3 cellular contexts compared by ENCODE assay signal in the genomic region with DNA sequence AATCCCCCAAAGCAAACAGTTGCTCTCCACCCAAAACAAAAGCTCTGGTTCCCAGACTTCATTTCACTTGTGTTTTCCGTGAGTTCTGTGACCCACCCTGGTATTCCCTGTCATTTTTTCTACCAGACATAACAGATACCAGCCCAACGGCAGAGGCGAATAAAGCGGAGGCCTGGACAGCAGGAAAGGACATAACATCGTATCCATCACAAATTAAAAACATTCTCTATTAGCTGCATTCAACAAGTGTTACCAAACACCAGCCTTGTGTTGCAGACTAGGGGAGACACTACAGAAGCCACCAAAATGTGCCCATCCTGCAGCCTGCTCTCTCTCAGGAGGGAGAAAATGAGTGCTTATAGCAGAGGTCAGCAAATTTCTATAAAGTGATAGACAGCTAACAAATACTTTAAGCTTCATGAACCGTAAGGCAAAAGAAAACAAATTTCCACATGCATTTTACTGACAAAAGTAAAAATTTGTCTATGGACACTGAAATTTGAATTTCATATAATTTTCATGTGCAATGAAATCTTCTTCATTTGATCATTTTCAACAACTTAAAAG.
TF ChIP-seq lines count a peak whose summit lies in the region.

No MANE protein-coding gene starts in this region.

TF ChIP-seq in A549, 52 proteins besides CTCF, POLR2A, EP300 and RAD21:
- peak; percentile 28 for TF ChIP-seq MAFK (IDR thresholded peaks at IDR 0.05; ENCODE audit: partially characterized antibody)
- TF ChIP-seq, protein P1, sequence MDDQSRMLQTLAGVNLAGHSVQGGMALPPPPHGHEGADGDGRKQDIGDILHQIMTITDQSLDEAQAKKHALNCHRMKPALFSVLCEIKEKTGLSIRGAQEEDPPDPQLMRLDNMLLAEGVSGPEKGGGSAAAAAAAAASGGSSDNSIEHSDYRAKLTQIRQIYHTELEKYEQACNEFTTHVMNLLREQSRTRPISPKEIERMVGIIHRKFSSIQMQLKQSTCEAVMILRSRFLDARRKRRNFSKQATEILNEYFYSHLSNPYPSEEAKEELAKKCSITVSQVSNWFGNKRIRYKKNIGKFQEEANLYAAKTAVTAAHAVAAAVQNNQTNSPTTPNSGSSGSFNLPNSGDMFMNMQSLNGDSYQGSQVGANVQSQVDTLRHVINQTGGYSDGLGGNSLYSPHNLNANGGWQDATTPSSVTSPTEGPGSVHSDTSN (IDR thresholded peaks at IDR 0.05): no peak

TF ChIP-seq in K562, 482 proteins besides CTCF, POLR2A, EP300 and RAD21:
- TF ChIP-seq ZNF316 (IDR thresholded peaks at IDR 0.05) (peak; percentile 37; the same call in 1 of the 2 replicates), PCBP1 (IDR thresholded peaks at IDR 0.05; ENCODE audit: low read depth, low read length, poor library complexity, severe bottlenecking) (no peak), POLR2B (IDR thresholded peaks at IDR 0.05; ENCODE audit: low read depth, partially characterized antibody) (no peak)
- TF ChIP-seq, protein P2, sequence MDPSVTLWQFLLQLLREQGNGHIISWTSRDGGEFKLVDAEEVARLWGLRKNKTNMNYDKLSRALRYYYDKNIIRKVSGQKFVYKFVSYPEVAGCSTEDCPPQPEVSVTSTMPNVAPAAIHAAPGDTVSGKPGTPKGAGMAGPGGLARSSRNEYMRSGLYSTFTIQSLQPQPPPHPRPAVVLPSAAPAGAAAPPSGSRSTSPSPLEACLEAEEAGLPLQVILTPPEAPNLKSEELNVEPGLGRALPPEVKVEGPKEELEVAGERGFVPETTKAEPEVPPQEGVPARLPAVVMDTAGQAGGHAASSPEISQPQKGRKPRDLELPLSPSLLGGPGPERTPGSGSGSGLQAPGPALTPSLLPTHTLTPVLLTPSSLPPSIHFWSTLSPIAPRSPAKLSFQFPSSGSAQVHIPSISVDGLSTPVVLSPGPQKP (CRISPR knock-in tag; IDR thresholded peaks at IDR 0.05): no peak

TF ChIP-seq in GM23338, 12 proteins besides CTCF, POLR2A, EP300 and RAD21:
- TF ChIP-seq EZH2 (IDR thresholded peaks at IDR 0.05; ENCODE audit: low read depth, unreplicated experiment) (no peak), EZH2phosphoT487 (IDR thresholded peaks at IDR 0.05; ENCODE audit: unreplicated experiment) (no peak), POLR2AphosphoS5 (IDR thresholded peaks at IDR 0.05; ENCODE audit: low read depth) (no peak), JUNB (IDR thresholded peaks at IDR 0.05; ENCODE audit: unreplicated experiment) (no peak), NANOG (IDR thresholded peaks at IDR 0.05; ENCODE audit: borderline replicate concordance) (no peak), ZNF331 (CRISPR knock-in tag; IDR thresholded peaks at IDR 0.05; ENCODE audit: low read depth) (no peak), ZNF114 (CRISPR knock-in tag; IDR thresholded peaks at IDR 0.05) (no peak)
- TF ChIP-seq, protein P3, sequence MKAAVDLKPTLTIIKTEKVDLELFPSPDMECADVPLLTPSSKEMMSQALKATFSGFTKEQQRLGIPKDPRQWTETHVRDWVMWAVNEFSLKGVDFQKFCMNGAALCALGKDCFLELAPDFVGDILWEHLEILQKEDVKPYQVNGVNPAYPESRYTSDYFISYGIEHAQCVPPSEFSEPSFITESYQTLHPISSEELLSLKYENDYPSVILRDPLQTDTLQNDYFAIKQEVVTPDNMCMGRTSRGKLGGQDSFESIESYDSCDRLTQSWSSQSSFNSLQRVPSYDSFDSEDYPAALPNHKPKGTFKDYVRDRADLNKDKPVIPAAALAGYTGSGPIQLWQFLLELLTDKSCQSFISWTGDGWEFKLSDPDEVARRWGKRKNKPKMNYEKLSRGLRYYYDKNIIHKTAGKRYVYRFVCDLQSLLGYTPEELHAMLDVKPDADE (IDR thresholded peaks at IDR 0.05): no peak
